Comparison of ENCODE assay signal across 25 cellular contexts in the genomic region with DNA sequence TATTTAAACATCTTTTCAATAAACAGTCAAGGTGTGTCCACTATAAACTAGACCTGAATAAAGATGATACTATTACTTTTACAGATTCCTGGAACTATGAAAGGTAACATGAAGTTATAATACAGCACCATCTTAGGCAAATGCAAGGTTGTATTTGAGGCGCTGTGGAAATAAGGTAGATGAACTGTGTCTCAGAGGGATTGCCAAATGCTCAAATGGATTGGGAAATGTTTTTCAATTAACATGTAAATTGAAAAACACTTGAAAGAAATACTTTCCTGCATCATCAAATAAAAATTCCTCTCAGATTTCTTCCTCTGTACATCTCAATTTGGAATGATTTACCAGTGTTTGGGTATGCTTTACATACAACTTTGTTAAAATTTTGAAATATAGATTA.
"Had no signal": no experiment of that assay in that cellular context is flagged by ENCODE, and none has a peak within 500 bp of the region (broad histone marks: within the 10 kb centered on the region; RNA-seq: fewer than 3 reads in every experiment).

No MANE protein-coding gene starts in this region.

- DNase-seq: cortex of kidney; dorsolateral prefrontal cortex; effector CD8-positive, alpha-beta T cell; foreskin melanocyte; head of caudate nucleus; left colon; left ventricle myocardium superior; mesendoderm; naive thymus-derived CD4-positive, alpha-beta T cell; nephron progenitor cell; psoas muscle; stimulated activated CD4-positive, alpha-beta T cell treated with anti-CD3 and anti-CD28 coated beads, Interleukin-2, amount 100 ng/mL, for 24 hours; stimulated activated CD4-positive, alpha-beta T cell treated with anti-CD3 and anti-CD28 coated beads, Interleukin-4, amount 100 ng/mL, for 4 hours; stimulated activated naive B cell treated with anti-CD40 and anti-IgM and Interleukin-4, amounts not matched to agents 10 μg/mL and 1 μg/mL and 100 μg/mL, for 72 hours; stimulated activated naive CD8-positive, alpha-beta T cell treated with anti-CD3 and anti-CD28 coated beads, Interleukin-15, amount 100 ng/mL, for 72 hours; testis; upper lobe of right lung had no signal

- H3K4me3 ChIP-seq: dorsolateral prefrontal cortex, esophagus muscularis mucosa, hepatocyte, lung, psoas muscle, skin epidermis, testis, tibial nerve, upper lobe of right lung, vagina had no signal

- H3K9me3 Mint-ChIP-seq: nephron progenitor cell; stimulated activated naive B cell treated with anti-CD40 and anti-IgM and Interleukin-4, amounts not matched to agents 10 μg/mL and 1 μg/mL and 100 μg/mL, for 72 hours; stimulated activated naive CD8-positive, alpha-beta T cell treated with anti-CD3 and anti-CD28 coated beads, Interleukin-15, amount 100 ng/mL, for 72 hours had no signal

- H3K4me1 ChIP-seq: esophagus muscularis mucosa, psoas muscle, testis, tibial nerve, upper lobe of right lung had no signal

- H3K79me2 ChIP-seq: hepatocyte had no signal

- H2AFZ ChIP-seq: hepatocyte had no signal

- H3K27ac Mint-ChIP-seq: naive thymus-derived CD4-positive, alpha-beta T cell; nephron progenitor cell; stimulated activated naive B cell treated with anti-CD40 and anti-IgM and Interleukin-4, amounts not matched to agents 10 μg/mL and 1 μg/mL and 100 μg/mL, for 72 hours; stimulated activated naive CD8-positive, alpha-beta T cell treated with anti-CD3 and anti-CD28 coated beads, Interleukin-15, amount 100 ng/mL, for 72 hours had no signal

- H3K36me3 ChIP-seq: esophagus muscularis mucosa, neutrophil, tibial nerve, upper lobe of right lung, vagina had no signal

- H3K27me3 Mint-ChIP-seq: naive thymus-derived CD4-positive, alpha-beta T cell; stimulated activated naive B cell treated with anti-CD40 and anti-IgM and Interleukin-4, amounts not matched to agents 10 μg/mL and 1 μg/mL and 100 μg/mL, for 72 hours; stimulated activated naive CD8-positive, alpha-beta T cell treated with anti-CD3 and anti-CD28 coated beads, Interleukin-15, amount 100 ng/mL, for 72 hours had no signal

- H3K27ac ChIP-seq: dorsolateral prefrontal cortex, esophagus muscularis mucosa, hepatocyte, neutrophil, psoas muscle, testis, tibial nerve, upper lobe of right lung, vagina had no signal

- H3K27me3 ChIP-seq: esophagus muscularis mucosa, hepatocyte, neutrophil, testis, tibial nerve, upper lobe of right lung, vagina had no signal

- H3K9me3 ChIP-seq: esophagus muscularis mucosa, neutrophil, psoas muscle, testis, tibial nerve, upper lobe of right lung, vagina had no signal

- H3K4me1 Mint-ChIP-seq: naive thymus-derived CD4-positive, alpha-beta T cell; stimulated activated naive B cell treated with anti-CD40 and anti-IgM and Interleukin-4, amounts not matched to agents 10 μg/mL and 1 μg/mL and 100 μg/mL, for 72 hours; stimulated activated naive CD8-positive, alpha-beta T cell treated with anti-CD3 and anti-CD28 coated beads, Interleukin-15, amount 100 ng/mL, for 72 hours had no signal

- H3K4me2 ChIP-seq: hepatocyte had no signal

- H3K36me3 Mint-ChIP-seq: naive thymus-derived CD4-positive, alpha-beta T cell; stimulated activated naive B cell treated with anti-CD40 and anti-IgM and Interleukin-4, amounts not matched to agents 10 μg/mL and 1 μg/mL and 100 μg/mL, for 72 hours had no signal

- H3K4me3 Mint-ChIP-seq: naive thymus-derived CD4-positive, alpha-beta T cell; nephron progenitor cell; stimulated activated naive B cell treated with anti-CD40 and anti-IgM and Interleukin-4, amounts not matched to agents 10 μg/mL and 1 μg/mL and 100 μg/mL, for 72 hours; stimulated activated naive CD8-positive, alpha-beta T cell treated with anti-CD3 and anti-CD28 coated beads, Interleukin-15, amount 100 ng/mL, for 72 hours had no signal

- ATAC-seq: left colon; naive thymus-derived CD4-positive, alpha-beta T cell; psoas muscle; sciatic nerve; stimulated activated naive B cell treated with anti-CD40 and anti-IgM and Interleukin-4, amounts not matched to agents 10 μg/mL and 1 μg/mL and 100 μg/mL, for 72 hours; stimulated activated naive CD8-positive, alpha-beta T cell treated with anti-CD3 and anti-CD28 coated beads, Interleukin-15, amount 100 ng/mL, for 72 hours; upper lobe of right lung had no signal
